In the genomic region with DNA sequence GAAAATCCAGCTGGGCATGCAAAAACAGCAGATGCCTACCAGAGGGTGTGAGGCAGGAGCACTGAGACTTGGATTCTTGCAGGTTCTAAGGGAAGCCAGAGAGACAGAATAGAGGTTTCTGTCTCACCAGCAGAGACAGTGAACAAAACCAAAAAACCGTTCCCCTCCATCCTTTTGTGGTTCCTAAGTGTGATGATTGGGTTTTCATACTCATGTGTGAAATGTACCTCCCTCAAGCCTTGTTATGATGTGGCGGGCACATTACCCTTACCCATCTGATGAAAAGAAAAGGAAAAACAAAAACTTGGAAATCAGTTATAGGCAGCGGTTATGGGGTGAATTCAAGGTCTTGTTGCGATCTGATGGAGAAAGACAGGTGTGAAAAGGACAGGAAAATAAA, we compare ENCODE assay signal across 23 cellular contexts.
"Had no signal": no experiment of that assay in that cellular context is flagged by ENCODE, and none has a peak within 500 bp of the region (broad histone marks: within the 10 kb centered on the region; RNA-seq: fewer than 3 reads in every experiment).

No MANE protein-coding gene starts in this region.

- H3K27me3 ChIP-seq: gastrocnemius medialis, neural progenitor cell, right atrium auricular region, testis, tibial artery, upper lobe of left lung had no signal

- DNase-seq: cortex of kidney; foreskin fibroblast; gastrocnemius medialis; head of caudate nucleus; kidney; stimulated activated CD4-positive, alpha-beta T cell treated with anti-CD3 and anti-CD28 coated beads, Interleukin-12 subunit alpha, Interleukin-12 subunit beta, amount 100 ng/mL, for 4 hours; stimulated activated CD4-positive, alpha-beta T cell treated with anti-CD3 and anti-CD28 coated beads, Interleukin-1b, Interleukin-23, amount 100 ng/mL, for 48 hours; stimulated activated CD4-positive, alpha-beta T cell treated with anti-CD3 and anti-CD28 coated beads, Interleukin-4, amount 100 ng/mL, for 24 hours; stimulated activated naive CD8-positive, alpha-beta T cell treated with anti-CD3 and anti-CD28 coated beads, Interleukin-15, Interleukin-2, amounts not matched to agents 100 U/mL and 50 U/mL, for 24 hours; substantia nigra; testis; tibial artery; upper lobe of left lung had no signal

- ATAC-seq: gastrocnemius medialis; left lobe of liver; sciatic nerve; stimulated activated memory B cell treated with anti-CD40 and anti-IgM and Interleukin-4, amounts not matched to agents 10 μg/mL and 1 μg/mL and 100 μg/mL, for 72 hours; stimulated activated naive CD8-positive, alpha-beta T cell treated with anti-CD3 and anti-CD28 coated beads, Interleukin-15, Interleukin-2, amounts not matched to agents 100 U/mL and 50 U/mL, for 24 hours had no signal

- H3K9me3 ChIP-seq: gastrocnemius medialis, prostate gland, right atrium auricular region, testis, tibial artery, upper lobe of left lung had no signal

- H3K4me1 ChIP-seq: gastrocnemius medialis, neural progenitor cell, prostate gland, right atrium auricular region, testis had no signal

- H3K9me3 Mint-ChIP-seq: memory B cell; nephron; neural progenitor cell; stimulated activated memory B cell treated with anti-CD40 and anti-IgM and Interleukin-4, amounts not matched to agents 10 μg/mL and 1 μg/mL and 100 μg/mL, for 72 hours had no signal

- H3K4me3 Mint-ChIP-seq: memory B cell; nephron; neural progenitor cell; stimulated activated memory B cell treated with anti-CD40 and anti-IgM and Interleukin-4, amounts not matched to agents 10 μg/mL and 1 μg/mL and 100 μg/mL, for 72 hours had no signal

- H3K27ac ChIP-seq: gastrocnemius medialis, neural progenitor cell, prostate gland, right atrium auricular region, testis, tibial artery, upper lobe of left lung had no signal

- H3K36me3 ChIP-seq: gastrocnemius medialis, neural progenitor cell, prostate gland, right atrium auricular region, tibial artery, upper lobe of left lung had no signal

- H3K36me3 Mint-ChIP-seq: memory B cell; neural progenitor cell; stimulated activated memory B cell treated with anti-CD40 and anti-IgM and Interleukin-4, amounts not matched to agents 10 μg/mL and 1 μg/mL and 100 μg/mL, for 72 hours had no signal

- H3K4me3 ChIP-seq: gastrocnemius medialis, lung, neural progenitor cell, prostate gland, right atrium auricular region, smooth muscle cell, testis, tibial artery, upper lobe of left lung had no signal

- H3K27ac Mint-ChIP-seq: memory B cell; nephron; neural progenitor cell; stimulated activated memory B cell treated with anti-CD40 and anti-IgM and Interleukin-4, amounts not matched to agents 10 μg/mL and 1 μg/mL and 100 μg/mL, for 72 hours had no signal
